ENCODE assay signal across 12 cellular contexts in genomic region chr17:77422104-77422782, GRCh38.
DNase-seq lines count a peak whose midpoint lies in the region; FAIRE-seq and TF ChIP-seq lines count a peak whose summit lies in the region.
"Had no signal": no experiment of that assay in that cellular context is flagged by ENCODE, and none has a peak within 500 bp of the region (broad histone marks: within the 10 kb centered on the region; RNA-seq: fewer than 3 reads in every experiment).

No MANE protein-coding gene starts in this region.

- H3K36me3 ChIP-seq in keratinocyte (ENCODE audit: control insufficient read depth in 2 of 2, extremely low read depth in 1 of 2, insufficient read depth in 2 of 2, low read length in 2 of 2) = peaks cover 14 to 15% of the 10 kb centered on the region in 2 experiments
- H3K36me3 ChIP-seq in smooth muscle cell (ENCODE audit: low read depth) = no peaks in the 10 kb centered on the region

- H3K4me2 ChIP-seq in keratinocyte (ENCODE audit: control insufficient read depth, extremely low read depth, insufficient read depth, low read depth, low read length) (peak overlapping the region; percentile 85), smooth muscle cell (no peak overlapping the region)

- H3K4me3 Mint-ChIP-seq in CD14-positive monocyte = no peak overlapping the region

- H4K20me1 ChIP-seq in keratinocyte (ENCODE audit: control insufficient read depth, extremely low read depth, insufficient read depth, low read length) (peaks cover 29% of the 10 kb centered on the region), smooth muscle cell (ENCODE audit: low read depth) (peaks cover 100% of the 10 kb centered on the region)

- peaks cover 60% of the 10 kb centered on the region for H3K79me2 ChIP-seq in keratinocyte (ENCODE audit: control insufficient read depth, insufficient read depth, low read length)
- peaks cover 80% of the 10 kb centered on the region for H3K79me2 ChIP-seq in smooth muscle cell (ENCODE audit: low read depth)

- peak; percentile 34 for FAIRE-seq in keratinocyte (lab: Jason Lieb, UNC)
- FAIRE-seq: G401.6 had no signal

- peaks cover 12% of the 10 kb centered on the region for H3F3A ChIP-seq in smooth muscle cell (ENCODE audit: low read depth)

- H3K4me1 ChIP-seq in keratinocyte (ENCODE audit: control insufficient read depth, extremely low read depth, insufficient read depth, low read length) (peaks cover 82% of the 10 kb centered on the region), smooth muscle cell (ENCODE audit: low read depth) (peaks cover 45% of the 10 kb centered on the region)

- TF ChIP-seq CTCF in VCaP (conservative IDR thresholded peaks at IDR 0.05) (no peak), keratinocyte (optimal IDR thresholded peaks at IDR 0.05 in 1 of 3, IDR thresholded peaks at IDR 0.05 in 1 of 3, conservative IDR thresholded peaks at IDR 0.05 in 1 of 3; ENCODE audit: extremely low read depth in 1 of 3, insufficient read depth in 2 of 3, low read length in 3 of 3) (no peak), smooth muscle cell (IDR thresholded peaks at IDR 0.05; ENCODE audit: borderline replicate concordance, insufficient read depth, poor library complexity, severe bottlenecking) (no peak), CD14-positive monocyte (IDR thresholded peaks at IDR 0.05) (no peak), GM13976 (IDR thresholded peaks at IDR 0.05; ENCODE audit: borderline replicate concordance, control extremely low read depth, extremely low read depth, insufficient read depth, missing control alignments) (no peak)

- peak; percentile 67 for DNase-seq in ELF-1 (ENCODE audit: low read depth, low spot score)
- DNase-seq in keratinocyte (ENCODE audit: low read depth, low spot score) = peak; percentile 71
- no peak for DNase-seq in smooth muscle cell (lab: John Stamatoyannopoulos, UW; ENCODE audit: unreplicated experiment)
- DNase-seq in DMS 273 (lab: John Stamatoyannopoulos, UW; ENCODE audit: unreplicated experiment) = no peak
- DNase-seq in dedifferentiated amniotic fluid mesenchymal stem cell (ENCODE audit: extremely low spot score) = no peak
- no peak for DNase-seq in CD14-positive monocyte (ENCODE audit: low spot score)
- no peak for DNase-seq in GM13976 (ENCODE audit: low spot score)
- DNase-seq: activated naive CD8-positive, alpha-beta T cell treated with anti-CD3 and anti-CD28 coated beads, Interleukin-2, amount 50 U/mL, for 24 hours; NCI-H748 treated with DMSO at 0.1 percent for 48 hours had no signal

- intact Hi-C loops in CD14-positive monocyte (cut with micrococcal nuclease) = no loop called here

- H3K9me3 ChIP-seq in keratinocyte (ENCODE audit: control insufficient read depth, low read depth, low read length) = no peaks in the 10 kb centered on the region
- no peaks in the 10 kb centered on the region for H3K9me3 ChIP-seq in smooth muscle cell (replicated peaks; ENCODE audit: low read depth)

- H3K9me3 Mint-ChIP-seq in CD14-positive monocyte = no peaks in the 10 kb centered on the region
- H3K9me3 Mint-ChIP-seq: activated naive CD8-positive, alpha-beta T cell treated with anti-CD3 and anti-CD28 coated beads, Interleukin-2, amount 50 U/mL, for 24 hours; IgD-negative memory B cell had no signal

- WGBS in smooth muscle cell (ENCODE audit: low lambda C conversion rate) = 95% methylated on average over 18 of the region's 18 CpGs

- in situ Hi-C loops in GM13976 (cut with MboI; ENCODE audit: low sequenced_read_pairs, unreplicated experiment) = loop anchor here (10.0 kb wide), 1 partner anchor 87 kb away; no protein-coding TSS in a partner anchor

- H3K9ac ChIP-seq in keratinocyte (ENCODE audit: control insufficient read depth, extremely low read depth, insufficient read depth, low read length) (peak overlapping the region; percentile 78), smooth muscle cell (ENCODE audit: low read depth) (no peak overlapping the region)

- no peak overlapping the region for H2AFZ ChIP-seq in keratinocyte (ENCODE audit: control insufficient read depth, low read length)
- H2AFZ ChIP-seq in smooth muscle cell (ENCODE audit: low read depth) = no peak overlapping the region

- H3K9me1 ChIP-seq in keratinocyte (ENCODE audit: control insufficient read depth, extremely low read depth, insufficient read depth, low read length) = peaks cover 8% of the 10 kb centered on the region

- H3K4me3 ChIP-seq in keratinocyte (ENCODE audit: control insufficient read depth in 2 of 3, extremely low read depth in 1 of 3, insufficient read depth in 2 of 3, low read depth in 1 of 3, low read length in 3 of 3) (no peak overlapping the region), smooth muscle cell (no peak overlapping the region)

- no peaks in the 10 kb centered on the region for H3K27me3 ChIP-seq in keratinocyte (ENCODE audit: control insufficient read depth, extremely low read depth, insufficient read depth, low read length)
- no peaks in the 10 kb centered on the region for H3K27me3 ChIP-seq in smooth muscle cell (ENCODE audit: low read depth)

- no peak overlapping the region for H3K27ac Mint-ChIP-seq in CD14-positive monocyte

- H3K27ac ChIP-seq in VCaP = peak overlapping the region; percentile 24; the same call in 1 of the 2 replicates
- H3K27ac ChIP-seq in keratinocyte (ENCODE audit: control insufficient read depth, insufficient read depth, low read length) = peak overlapping the region; percentile 90
- H3K27ac ChIP-seq in smooth muscle cell (ENCODE audit: low read depth) = peak overlapping the region; percentile 77

- peaks cover 0 to 3% (median 1%) of the 10 kb centered on the region in 3 donors for H3K27me3 Mint-ChIP-seq in CD14-positive monocyte (ENCODE audit: low read depth in 3 of 3)
- H3K27me3 Mint-ChIP-seq: activated naive CD8-positive, alpha-beta T cell treated with anti-CD3 and anti-CD28 coated beads, Interleukin-2, amount 50 U/mL, for 24 hours; IgD-negative memory B cell had no signal

- dilution Hi-C loops in keratinocyte (cut with MboI; ENCODE audit: extremely low pct_ligation_motif_present, low sequenced_read_pairs) = no loop called here

- H3K4me1 Mint-ChIP-seq in CD14-positive monocyte = peaks cover 66% of the 10 kb centered on the region

- H3K36me3 Mint-ChIP-seq in CD14-positive monocyte = peaks cover 12 to 57% of the 10 kb centered on the region in 2 donors
- H3K36me3 Mint-ChIP-seq: IgD-negative memory B cell had no signal

Comparison
In these comparisons a context has a peak if more than half of its experiments do, and no peak if none do; other contexts are left out.
1. DNase-seq: peak in ELF-1 (single experiment) and keratinocyte (single experiment); none in smooth muscle cell (single experiment), DMS 273 (single experiment), dedifferentiated amniotic fluid mesenchymal stem cell (single experiment), CD14-positive monocyte (single experiment) and GM13976 (single experiment).
2. H3K27ac ChIP-seq: peak in every context shown above with its lines; median percentile 90 in keratinocyte; 77 in smooth muscle cell; 24 in VCaP.